Comparison of ENCODE assay signal across 3 cellular contexts in genomic region chr6:61640463-61640862, GRCh38.
"Had no signal": no experiment of that assay in that cellular context is flagged by ENCODE, and none has a peak within 500 bp of the region (broad histone marks: within the 10 kb centered on the region; RNA-seq: fewer than 3 reads in every experiment).

No MANE protein-coding gene starts in this region.

- H3K4me3 ChIP-seq: GM12878 had no signal

- DNase-seq: GDM1, GF-D8 had no signal

- ATAC-seq: GM12878 had no signal
